ENCODE assay signal across 9 cellular contexts in genomic region chr1:14095001-14095400, GRCh38.
DNase-seq lines count a peak whose midpoint lies in the region; ATAC-seq and TF ChIP-seq lines count a peak whose summit lies in the region.
"Had no signal": no experiment of that assay in that cellular context is flagged by ENCODE, and none has a peak within 500 bp of the region (broad histone marks: within the 10 kb centered on the region; RNA-seq: fewer than 3 reads in every experiment).

No MANE protein-coding gene starts in this region.

- TF ChIP-seq POLR2A in breast epithelium (IDR thresholded peaks at IDR 0.05) (no peak), esophagus muscularis mucosa (IDR thresholded peaks at IDR 0.05; ENCODE audit: low read depth) (no peak), transverse colon (IDR thresholded peaks at IDR 0.05) (no peak)

- H3K36me3 ChIP-seq in breast epithelium (no peaks in the 10 kb centered on the region), esophagus muscularis mucosa (no peaks in the 10 kb centered on the region), transverse colon (no peaks in the 10 kb centered on the region), ascending aorta (no peaks in the 10 kb centered on the region)

- no peaks in the 10 kb centered on the region for H3K27me3 ChIP-seq in breast epithelium
- H3K27me3 ChIP-seq in esophagus muscularis mucosa = no peaks in the 10 kb centered on the region
- H3K27me3 ChIP-seq in transverse colon = no peaks in the 10 kb centered on the region
- H3K27me3 ChIP-seq in ascending aorta = no peaks in the 10 kb centered on the region

- 27% methylated on average over 3 of the region's 3 CpGs for WGBS in esophagus muscularis mucosa
- WGBS in transverse colon (ENCODE audit: low coverage in 1 of 2), 2 donors = 62% methylated on average over 3 of the region's 3 CpGs

- DNase-seq in MCF 10A (ENCODE audit: unreplicated experiment) (peak; percentile 43), breast epithelium (ENCODE audit: low spot score in 2 of 2) (no peak), NCI-H69 (lab: John Stamatoyannopoulos, UW) (peak; percentile 41), esophagus muscularis mucosa (ENCODE audit: extremely low spot score) (peak; percentile 42), transverse colon (no peak), T-cell (no peak), ascending aorta (ENCODE audit: low spot score in 2 of 2) (no peak)
- DNase-seq: activated naive CD4-positive, alpha-beta T cell treated with Interleukin-2 at 50 U/mL for 16 hours had no signal

- H3K27ac Mint-ChIP-seq in MCF 10A (ENCODE audit: low read depth, unreplicated experiment) = no peak overlapping the region
- H3K27ac Mint-ChIP-seq in T-cell = no peak overlapping the region

- H3K4me3 ChIP-seq in breast epithelium = no peak overlapping the region
- H3K4me3 ChIP-seq in esophagus muscularis mucosa = no peak overlapping the region
- H3K4me3 ChIP-seq in transverse colon = no peak overlapping the region
- no peak overlapping the region for H3K4me3 ChIP-seq in ascending aorta

- BruUV-seq in MCF 10A (replicated peaks; lab: Mats Ljungman, UMichigan) = no TSS peak

- ATAC-seq in GM21423 (IDR thresholded peaks at IDR 0.05; ENCODE audit: unreplicated experiment) (no peak), T-cell (replicated peaks in 1 of 4) (no peak)

- intact Hi-C loops in MCF 10A (cut with micrococcal nuclease) = loop anchor here (1.0 to 5.0 kb wide), 3 partner anchors 128 to 947 kb away; no protein-coding TSS in a partner anchor
- intact Hi-C loops in breast epithelium (cut with DNase I; ENCODE audit: low total_unique reads) = no loop called here
- intact Hi-C loops in esophagus muscularis mucosa (cut with DNase I) = no loop called here
- intact Hi-C loops in transverse colon (cut with DNase I; ENCODE audit: low total_unique reads) = no loop called here
- intact Hi-C loops in ascending aorta (cut with DNase I) = no loop called here

- CTCF ChIA-PET in MCF 10A (lab: Yijun Ruan, JAX) (interaction anchor here (1.0 to 1.2 kb wide), 3 partner anchors 129 to 931 kb away, joined by 3 read pairs; no protein-coding TSS in a partner anchor), T-cell (lab: Charles Lee) (no interaction called here)

- TF ChIP-seq CTCF in MCF 10A (IDR thresholded peaks at IDR 0.05; ENCODE audit: unreplicated experiment) (peak; percentile 43), breast epithelium (IDR thresholded peaks at IDR 0.05) (no peak), esophagus muscularis mucosa (IDR thresholded peaks at IDR 0.05) (peak; percentile 42 to 48 (median 46)), transverse colon (IDR thresholded peaks at IDR 0.05) (peak; percentile 21 to 30 (median 25)), ascending aorta (IDR thresholded peaks at IDR 0.05) (peak in 1 of 3 experiments; percentile 28)

- H3K4me1 Mint-ChIP-seq in MCF 10A (ENCODE audit: insufficient read depth, unreplicated experiment) = peaks cover 4% of the 10 kb centered on the region
- H3K4me1 Mint-ChIP-seq in T-cell = no peaks in the 10 kb centered on the region

- in situ Hi-C loops in transverse colon (cut with MboI; ENCODE audit: low pct_ligation_motif_present in 1 of 4, low pct_unique_long_range_greater_than_20kb in 1 of 4, low sequenced_read_pairs in 3 of 4) = no loop called here

- POLR2A ChIA-PET in MCF 10A (lab: Yijun Ruan, JAX) (no interaction called here), T-cell (lab: Charles Lee) (no interaction called here)

- TF ChIP-seq EP300 in esophagus muscularis mucosa (IDR thresholded peaks at IDR 0.05) = no peak
- no peak for TF ChIP-seq EP300 in transverse colon (IDR thresholded peaks at IDR 0.05; ENCODE audit: low read depth)

- H3K27me3 Mint-ChIP-seq in MCF 10A (ENCODE audit: insufficient read depth, unreplicated experiment) (no peaks in the 10 kb centered on the region), T-cell (peaks cover 19 to 27% of the 10 kb centered on the region in 2 donors)

- H3K9me3 ChIP-seq in breast epithelium (peaks cover 4 to 6% of the 10 kb centered on the region in 2 donors), esophagus muscularis mucosa (peaks cover 0 to 7% (median 6%) of the 10 kb centered on the region in 4 donors), transverse colon (peaks cover 7% of the 10 kb centered on the region in 2 donors), ascending aorta (peaks cover 0 to 8% of the 10 kb centered on the region in 2 donors)

- H3K9me3 Mint-ChIP-seq in MCF 10A (ENCODE audit: unreplicated experiment) (peaks cover 15% of the 10 kb centered on the region), T-cell (peaks cover 9 to 10% (median 9%) of the 10 kb centered on the region in 3 donors)

- H3K27ac ChIP-seq in breast epithelium = no peak overlapping the region
- no peak overlapping the region for H3K27ac ChIP-seq in esophagus muscularis mucosa (replicated peaks in 1 of 4)
- no peak overlapping the region for H3K27ac ChIP-seq in transverse colon
- no peak overlapping the region for H3K27ac ChIP-seq in ascending aorta

- H3K4me3 Mint-ChIP-seq in MCF 10A (ENCODE audit: unreplicated experiment) (no peak overlapping the region), T-cell (no peak overlapping the region)

- no peaks in the 10 kb centered on the region for H3K36me3 Mint-ChIP-seq in MCF 10A (ENCODE audit: insufficient read depth, unreplicated experiment)
- H3K36me3 Mint-ChIP-seq in T-cell = no peaks in the 10 kb centered on the region

- H3K4me1 ChIP-seq in breast epithelium = no peaks in the 10 kb centered on the region
- no peaks in the 10 kb centered on the region for H3K4me1 ChIP-seq in esophagus muscularis mucosa
- H3K4me1 ChIP-seq in transverse colon = no peaks in the 10 kb centered on the region
- no peaks in the 10 kb centered on the region for H3K4me1 ChIP-seq in ascending aorta

Comparison
In these comparisons a context has a peak if more than half of its experiments do, and no peak if none do; other contexts are left out.
1. DNase-seq: peak in MCF 10A (single experiment), NCI-H69 (single experiment) and esophagus muscularis mucosa (single experiment); none in breast epithelium (0 of 2), transverse colon (single experiment), T-cell (0 of 34) and ascending aorta (0 of 2).
2. CTCF ChIP-seq: peak in MCF 10A (single experiment), esophagus muscularis mucosa (3 of 3) and transverse colon (5 of 5); none in breast epithelium (0 of 3).